ENCODE assay signal across 27 cellular contexts in the genomic region with DNA sequence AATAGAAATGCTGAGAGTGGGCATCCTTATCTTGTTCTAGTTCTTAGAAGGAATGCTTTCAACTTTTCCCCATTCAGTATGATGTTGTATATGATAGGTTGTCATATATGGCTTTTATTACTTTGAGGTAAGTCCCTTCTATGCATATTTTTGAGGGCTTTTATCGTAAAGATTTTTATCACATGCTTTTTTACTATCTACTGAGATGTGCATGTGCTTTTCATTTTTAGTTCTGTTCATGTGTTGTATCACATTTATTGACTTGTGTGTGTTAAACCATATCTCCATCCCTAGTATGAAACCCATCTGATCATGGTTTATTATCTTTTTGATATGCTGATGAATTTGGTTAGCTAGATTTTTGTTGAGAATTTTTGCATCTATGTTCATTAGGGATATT.
"Had no signal": no experiment of that assay in that cellular context is flagged by ENCODE, and none has a peak within 500 bp of the region (broad histone marks: within the 10 kb centered on the region; RNA-seq: fewer than 3 reads in every experiment).

No MANE protein-coding gene starts in this region.

- H3K4me1 ChIP-seq: colonic mucosa, esophagus muscularis mucosa, esophagus squamous epithelium, foreskin keratinocyte, gastrocnemius medialis, gastroesophageal sphincter, heart left ventricle, heart right ventricle had no signal

- H3K9me3 ChIP-seq: colonic mucosa, gastrocnemius medialis had no signal

- ATAC-seq: effector memory CD8-positive, alpha-beta T cell; esophagus mucosa; foreskin keratinocyte; gastrocnemius medialis; gastroesophageal sphincter; heart left ventricle; heart right ventricle had no signal

- H3K4me3 ChIP-seq: colonic mucosa, coronary artery, dorsolateral prefrontal cortex, esophagus muscularis mucosa, esophagus squamous epithelium, gastrocnemius medialis, gastroesophageal sphincter, heart left ventricle, heart right ventricle had no signal

- FAIRE-seq: endometrium, endothelial cell of umbilical vein, frontal cortex had no signal

- DNase-seq: colonic mucosa; cortex of kidney; dermis blood vessel endothelial cell; dorsolateral prefrontal cortex; effector CD4-positive, alpha-beta T cell; effector CD8-positive, alpha-beta T cell; effector memory CD4-positive, alpha-beta T cell; effector memory CD8-positive, alpha-beta T cell; endodermal cell; erythroblast; esophagus squamous epithelium; foreskin fibroblast; foreskin keratinocyte; foreskin melanocyte; gastrocnemius medialis; glutamatergic neuron; head of caudate nucleus; heart left ventricle; heart right ventricle had no signal

- H3K27ac ChIP-seq: colonic mucosa, coronary artery, dorsolateral prefrontal cortex, epithelial cell of prostate, esophagus muscularis mucosa, esophagus squamous epithelium, foreskin keratinocyte, gastrocnemius medialis, gastroesophageal sphincter, heart left ventricle, heart right ventricle had no signal

- H3K36me3 ChIP-seq: colonic mucosa, esophagus muscularis mucosa, esophagus squamous epithelium, gastrocnemius medialis, gastroesophageal sphincter, heart left ventricle, heart right ventricle had no signal

- H3K27me3 ChIP-seq: colonic mucosa, dorsolateral prefrontal cortex, esophagus muscularis mucosa, esophagus squamous epithelium, foreskin keratinocyte, gastrocnemius medialis, gastroesophageal sphincter, heart left ventricle, heart right ventricle had no signal
